ENCODE assay signal across 8 cellular contexts in genomic region chr16:31451681-31452351, GRCh38. TPM values are rescaled to one million over a fixed set of nuclear protein-coding genes. Genes with fewer than 3 reads are reported as not detected.
A peak's percentile ranks its signal among the peaks of the same experiment; 100 is the strongest.
DNase-seq lines count a peak whose midpoint lies in the region; ATAC-seq and TF ChIP-seq lines count a peak whose summit lies in the region.

No MANE protein-coding gene starts in this region.

- no peak overlapping the region for H3K4me2 ChIP-seq in PC-3 (ENCODE audit: low read length)

- no peak overlapping the region for H3K4me3 ChIP-seq in PC-3 (ENCODE audit: low read length)
- peak overlapping the region in 12 of 59 donors; percentile 4 to 36 (median 21) for H3K4me3 ChIP-seq in dorsolateral prefrontal cortex

- intact Hi-C loops in PC-3 (cut with micrococcal nuclease): loop anchor here (5.0 to 10.0 kb wide), 2 partner anchors 247 to 415 kb away; partner anchors contain the start of gene PYCARD
- intact Hi-C loops in dorsolateral prefrontal cortex (cut with DNase I): loop anchor here in 1 of 2 donors (5.0 to 10.0 kb wide), 4 partner anchors 267 to 465 kb away; partner anchors contain the start of genes FUS, HSD3B7, KAT8 and ZNF646

- no peaks in the 10 kb centered on the region for H4K20me1 ChIP-seq in PC-3 (ENCODE audit: low read length)

- POLR2A ChIA-PET in PC-3 (lab: Charles Lee; ENCODE audit: unreplicated experiment): no interaction called here

- no peaks in the 10 kb centered on the region for H3K79me2 ChIP-seq in PC-3 (ENCODE audit: low read length)

- H3K27me3 ChIP-seq in PC-3 (ENCODE audit: low read length) (no peaks in the 10 kb centered on the region), dorsolateral prefrontal cortex (no peaks in the 10 kb centered on the region)

- DNase-seq in Daoy (ENCODE audit: low read depth): peak; percentile 62
- DNase-seq in HS-5 (ENCODE audit: low read depth): peak; percentile 18
- peak; percentile 60 for DNase-seq in PC-3
- peak in 8 of 10 donors; percentile 58 to 71 (median 66) for DNase-seq in dorsolateral prefrontal cortex
- DNase-seq in midbrain (lab: John Stamatoyannopoulos, UW): peak; percentile 36
- DNase-seq in cortex of kidney (lab: John Stamatoyannopoulos, UW): no peak
- DNase-seq in mesenteric fat pad (ENCODE audit: low spot score): no peak

- H3F3A ChIP-seq in PC-3 (ENCODE audit: low read length, unreplicated experiment): no peaks in the 10 kb centered on the region

- ATAC-seq in PC-3: peak; percentile 87
- ATAC-seq in GM18519 (IDR thresholded peaks at IDR 0.05; ENCODE audit: low FRiP score, unreplicated experiment): no peak

- H2AFZ ChIP-seq in PC-3 (ENCODE audit: low read length): peak overlapping the region; percentile 60; the same call in 1 of the 2 replicates

- H3K36me3 ChIP-seq in PC-3 (ENCODE audit: low read depth, low read length): no peaks in the 10 kb centered on the region

- H3K27ac ChIP-seq in PC-3 (ENCODE audit: low read length): no peak overlapping the region
- peak overlapping the region in 33 of 59 donors; percentile 1 to 78 (median 45) for H3K27ac ChIP-seq in dorsolateral prefrontal cortex

- TF ChIP-seq CTCF in PC-3 (conservative IDR thresholded peaks at IDR 0.05; ENCODE audit: low read depth, low read length) (peak; percentile 55; the same call in 1 of the 2 replicates), dorsolateral prefrontal cortex (IDR thresholded peaks at IDR 0.05 in 54 of 56, conservative IDR thresholded peaks at IDR 0.05 in 2 of 56; ENCODE audit: low read depth in 1 of 56, partially characterized antibody in 56 of 56) (peak in 49 of 56 donors; percentile 17 to 63 (median 42))

- no peaks in the 10 kb centered on the region for H3K9me2 ChIP-seq in PC-3 (replicated peaks; ENCODE audit: low read length)

- peaks cover 18% of the 10 kb centered on the region for H3K4me1 ChIP-seq in PC-3 (ENCODE audit: insufficient read depth, low read length)

- H3K9me3 ChIP-seq in PC-3 (ENCODE audit: low read length): no peaks in the 10 kb centered on the region

- BruUV-seq in PC-3 (replicated peaks; lab: Mats Ljungman, UMichigan): no TSS peak

- no peak overlapping the region for H3K9ac ChIP-seq in PC-3 (ENCODE audit: low read length)

- CTCF ChIA-PET in PC-3 (lab: Charles Lee): interaction anchor here (1.3 kb wide), 1 partner anchor 9 kb away, joined by 6 read pairs; no protein-coding TSS in a partner anchor

RNA-seq across cellular contexts. Expression of gene ARMC5, which starts 7.5 kb away (rescaled TPM):
- 13.7 and 16.1 TPM in 2 replicates for total RNA-seq in Daoy (2014; rRNA removed; shearing (Covaris generic))
- total RNA-seq in PC-3 (2014; rRNA removed) (5.4 and 5.8 TPM in 2 replicates), dorsolateral prefrontal cortex (10 to 100 TPM; 10.4 to 21.8 (median 15.2) TPM), mesenteric fat pad (8.5 TPM)

RNA-seq across cellular contexts. Expression of gene ZNF843, which starts 9.2 kb away (rescaled TPM):
- 0.15 TPM in 1 of 2 replicates, not detected in the other for total RNA-seq in Daoy (2014; rRNA removed; shearing (Covaris generic))
- total RNA-seq in PC-3 (2014; rRNA removed) (0.52 TPM in 1 of 2 replicates, not detected in the other), dorsolateral prefrontal cortex (1 to 10 TPM; 1.2 to 5.3 (median 2.9) TPM), mesenteric fat pad (0.84 TPM)

RNA-seq across cellular contexts. Expression of gene TGFB1I1, which starts 20.1 kb away (rescaled TPM):
- 20.7 and 22.9 TPM in 2 replicates for total RNA-seq in Daoy (2014; rRNA removed; shearing (Covaris generic))
- total RNA-seq in PC-3 (2014; rRNA removed): 11.2 and 12.5 TPM in 2 replicates
- total RNA-seq in dorsolateral prefrontal cortex: 10 to 100 TPM in 12 of 120 experiments, 1 to 10 TPM in 108; 1.7 to 19.5 (median 4.9) TPM
- 34.7 TPM for total RNA-seq in mesenteric fat pad

RNA-seq across cellular contexts. Expression of gene COX6A2, which starts 23.7 kb away (rescaled TPM):
- total RNA-seq in Daoy (2014; rRNA removed; shearing (Covaris generic)): not detected in 2 replicates
- total RNA-seq in PC-3 (2014; rRNA removed) (not detected in 2 replicates), dorsolateral prefrontal cortex (1 to 10 TPM in 10 of 120 experiments, not detected in 110; 1.2 to 2.2 (median 1.5) TPM), mesenteric fat pad (not detected)

RNA-seq across cellular contexts. Expression of gene SLC5A2, which starts 31.1 kb away (rescaled TPM):
- not detected in 2 replicates for total RNA-seq in Daoy (2014; rRNA removed; shearing (Covaris generic))
- 0.11 TPM in 1 of 2 replicates, not detected in the other for total RNA-seq in PC-3 (2014; rRNA removed)
- total RNA-seq in dorsolateral prefrontal cortex: 1 to 10 TPM in 5 of 120 experiments, under 1 TPM in 48, not detected in 67; 0.17 to 1.8 (median 0.48) TPM
- total RNA-seq in mesenteric fat pad: not detected

Comparison
In these comparisons a context has a peak if more than half of its experiments do, and no peak if none do; other contexts are left out.
1. DNase-seq: peak in Daoy (single experiment), HS-5 (single experiment), PC-3 (single experiment), dorsolateral prefrontal cortex (8 of 10) and midbrain (single experiment); none in cortex of kidney (single experiment) and mesenteric fat pad (single experiment).